In genomic region chr4:118950929-118951570, GRCh38 we compare ENCODE assay signal across 19 cellular contexts.
"Had no signal": no experiment of that assay in that cellular context is flagged by ENCODE, and none has a peak within 500 bp of the region (broad histone marks: within the 10 kb centered on the region; RNA-seq: fewer than 3 reads in every experiment).

No MANE protein-coding gene starts in this region.

- H3K4me3 ChIP-seq: ovary, skin epidermis, upper lobe of right lung had no signal

- ATAC-seq: activated naive CD8-positive, alpha-beta T cell treated with anti-CD3 and anti-CD28 coated beads, Interleukin-2, amount 50 U/mL, for 24 hours; activated T-helper 17 cell treated with anti-CD3 and anti-CD28 coated beads, Interleukin-2, amount 50 U/mL, for 72 hours; left lobe of liver; naive thymus-derived CD4-positive, alpha-beta T cell; T-cell; upper lobe of right lung had no signal

- H3K9me3 ChIP-seq: ovary, upper lobe of right lung had no signal

- FAIRE-seq: bronchial epithelial cell, frontal cortex, islet of Langerhans had no signal

- H3K36me3 ChIP-seq: ovary, upper lobe of right lung had no signal

- H3K27me3 ChIP-seq: ovary, upper lobe of right lung had no signal

- H3K27ac ChIP-seq: epithelial cell of prostate, ovary, skin epidermis, upper lobe of right lung had no signal

- H3K4me1 ChIP-seq: upper lobe of right lung had no signal

- DNase-seq: activated CD4-positive, alpha-beta T cell treated with anti-CD3 and anti-CD28 coated beads, Interleukin-2, amount 50 U/mL, for 1 hour; activated naive CD4-positive, alpha-beta T cell treated with anti-CD3 and anti-CD28 coated beads for 36 hours; activated naive CD8-positive, alpha-beta T cell treated with anti-CD3 and anti-CD28 coated beads, Interleukin-2, amount 50 U/mL, for 24 hours; aorta; naive thymus-derived CD4-positive, alpha-beta T cell; ovary; stimulated activated CD4-positive, alpha-beta T cell treated with anti-CD3 and anti-CD28 coated beads, Interleukin-15, amount 100 ng/mL, for 24 hours; stimulated activated CD4-positive, alpha-beta T cell treated with anti-CD3 and anti-CD28 coated beads, Interleukin-4, amount 100 ng/mL, for 1 hour; stimulated activated naive CD4-positive, alpha-beta T cell treated with Interleukin-2 at 50 U/mL for 16 hours; T-cell; T-helper 9 cell; upper lobe of right lung had no signal
